1 cellular context compared by ENCODE assay signal in genomic region chr10:132375116-132375794, GRCh38.
TF ChIP-seq lines count a peak whose summit lies in the region.

No MANE protein-coding gene starts in this region.

TF ChIP-seq in K562, 482 proteins besides CTCF, POLR2A, EP300 and RAD21:
- TF ChIP-seq HINFP (tag; conservative IDR thresholded peaks at IDR 0.05; ENCODE audit: low read depth) = no peak
- TF ChIP-seq MAFF (IDR thresholded peaks at IDR 0.05; ENCODE audit: low read length) = no peak
- TF ChIP-seq E2F6 (IDR thresholded peaks at IDR 0.05; ENCODE audit: borderline replicate concordance in 1 of 2, extremely low read depth in 1 of 2, insufficient read depth in 1 of 2, insufficient read length in 1 of 2, low read depth in 1 of 2, low read length in 1 of 2, poor library complexity in 1 of 2, severe bottlenecking in 1 of 2) = peak; percentile 82 to 93
- TF ChIP-seq MAX (CRISPR knock-in tag; IDR thresholded peaks at IDR 0.05) = peak; percentile 58; the same call in 1 of the 2 replicates
- no peak for TF ChIP-seq GTF2E2 (tag; IDR thresholded peaks at IDR 0.05)
- no peak for TF ChIP-seq SMC3 (conservative IDR thresholded peaks at IDR 0.05; ENCODE audit: insufficient read depth, low read depth, low read length)
- TF ChIP-seq RAD51 (IDR thresholded peaks at IDR 0.05; ENCODE audit: borderline replicate concordance, low read depth) = 0 out of 2 replicates have a peak, but pooled peaks have one; percentile 19
- TF ChIP-seq KLF6 (CRISPR knock-in tag; IDR thresholded peaks at IDR 0.05; ENCODE audit: borderline replicate concordance) = no peak
- no peak for TF ChIP-seq ZKSCAN8 (CRISPR knock-in tag; IDR thresholded peaks at IDR 0.05)
- peak; percentile 85 for TF ChIP-seq MGA (IDR thresholded peaks at IDR 0.05)
- TF ChIP-seq L3MBTL2 (IDR thresholded peaks at IDR 0.05) = peak; percentile 83
- no peak for TF ChIP-seq TRIM25 (IDR thresholded peaks at IDR 0.05; ENCODE audit: borderline replicate concordance)
- TF ChIP-seq ZNF3 (CRISPR knock-in tag; IDR thresholded peaks at IDR 0.05) = no peak
- no peak for TF ChIP-seq BRF1 (IDR thresholded peaks at IDR 0.05; ENCODE audit: borderline replicate concordance, extremely low read depth, insufficient read length)
